Comparison of ENCODE assay signal across 8 cellular contexts in the genomic region with DNA sequence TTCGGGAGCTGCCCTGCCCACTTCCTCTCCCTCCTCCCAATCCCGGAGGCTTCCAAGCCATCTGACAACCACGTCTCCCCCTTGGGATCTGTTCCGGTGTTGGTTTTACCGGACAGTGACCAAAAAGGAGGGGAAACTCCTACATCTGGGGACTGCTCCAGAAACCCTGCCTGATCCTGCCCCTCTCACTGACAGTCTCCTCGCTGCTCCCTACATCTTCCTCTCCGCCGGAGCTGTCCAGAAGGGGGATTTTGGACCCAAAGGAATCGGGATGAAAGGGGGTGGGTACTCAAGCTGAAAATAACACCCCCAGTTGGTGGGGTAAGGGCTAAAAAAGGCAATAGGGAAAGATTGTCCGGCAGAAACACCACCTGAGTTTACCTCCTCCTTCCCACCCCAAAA. TPM values are rescaled to one million over a fixed set of nuclear protein-coding genes. Genes with fewer than 3 reads are reported as not detected.
A peak's percentile ranks its signal among the peaks of the same experiment; 100 is the strongest.
DNase-seq lines count a peak whose midpoint lies in the region; ATAC-seq, FAIRE-seq and TF ChIP-seq lines count a peak whose summit lies in the region.

No MANE protein-coding gene starts in this region.

- peaks cover 0 to 24% of the 10 kb centered on the region in 2 donors for H3K36me3 Mint-ChIP-seq in CD4-positive, alpha-beta memory T cell

- H3K4me1 Mint-ChIP-seq in CD4-positive, alpha-beta memory T cell, result peaks cover 31 to 63% (median 45%) of the 10 kb centered on the region in 4 donors

- WGBS in right cardiac atrium, result 0% methylated on average over 10 of the region's 10 CpGs
- 0 to 1% methylated on average over 10 of the region's 10 CpGs for WGBS in pancreas, 2 donors

- peak in 4 of 5 donors; percentile 12 to 27 (median 16) for DNase-seq in CD4-positive, alpha-beta memory T cell
- peak; percentile 41 to 56 for DNase-seq in HL-60 (ENCODE audit: low read depth in 1 of 2, low spot score in 1 of 2)
- peak; percentile 12 to 86 for DNase-seq in ascending aorta (ENCODE audit: low spot score in 2 of 2)
- peak; percentile 63 to 75 (median 75) for DNase-seq in right cardiac atrium
- DNase-seq in pancreas, result peak in 5 of 6 donors; percentile 26 to 59 (median 40)
- DNase-seq in NCI-H510A treated with DMSO at 0.1 percent for 48 hours (lab: John Stamatoyannopoulos, UW), result no peak

- peaks cover 50% of the 10 kb centered on the region for H3K4me1 ChIP-seq in CD4-positive, alpha-beta memory T cell (ENCODE audit: insufficient read depth, low read length)
- H3K4me1 ChIP-seq in ascending aorta, result peaks cover 0 to 17% of the 10 kb centered on the region in 2 donors
- H3K4me1 ChIP-seq in right cardiac atrium (ENCODE audit: control insufficient read depth, insufficient read depth, low read length), result peaks cover 4% of the 10 kb centered on the region
- peaks cover 5 to 12% (median 10%) of the 10 kb centered on the region in 3 donors for H3K4me1 ChIP-seq in pancreas

- H3K4me3 ChIP-seq in CD4-positive, alpha-beta memory T cell (ENCODE audit: low read length in 2 of 2), result peak overlapping the region; percentile 60 to 95
- peak overlapping the region; percentile 58 for H3K4me3 ChIP-seq in HL-60 (replicated peaks; ENCODE audit: insufficient read depth, low read length)
- peak overlapping the region; percentile 88 to 98 for H3K4me3 ChIP-seq in ascending aorta
- peak overlapping the region; percentile 99 for H3K4me3 ChIP-seq in right cardiac atrium (ENCODE audit: low read length)
- peak overlapping the region; percentile 57 to 83 (median 80) for H3K4me3 ChIP-seq in pancreas

- no peaks in the 10 kb centered on the region for H3K9me3 Mint-ChIP-seq in CD4-positive, alpha-beta memory T cell

- intact Hi-C loops in CD4-positive, alpha-beta memory T cell (cut with micrococcal nuclease), result loop anchor here (2.0 to 10.0 kb wide), 3 partner anchors 190 to 1626 kb away; a partner anchor contains a TSS
- intact Hi-C loops in ascending aorta (cut with DNase I), result loop anchor here (10.0 kb wide), 1 partner anchor 190 kb away; a partner anchor contains a TSS
- intact Hi-C loops in right cardiac atrium (cut with DNase I), result no loop called here
- intact Hi-C loops in pancreas (cut with DNase I), result no loop called here

- FAIRE-seq in pancreas (lab: Jason Lieb, UNC), result no peak

- POLR2A ChIA-PET in CD4-positive, alpha-beta memory T cell (lab: Charles Lee; ENCODE audit: partially characterized antibody), result interaction anchor here (1.8 to 2.2 kb wide), 4 partner anchors 11 to 1627 kb away, joined by 4 to 13 read pairs (median 8); a partner anchor contains a TSS

- peak overlapping the region; percentile 93 to 98 (median 98) for H3K4me3 Mint-ChIP-seq in CD4-positive, alpha-beta memory T cell

- H3K36me3 ChIP-seq in CD4-positive, alpha-beta memory T cell (ENCODE audit: insufficient read depth, low read length), result no peaks in the 10 kb centered on the region
- H3K36me3 ChIP-seq in ascending aorta, result no peaks in the 10 kb centered on the region
- H3K36me3 ChIP-seq in pancreas, result no peaks in the 10 kb centered on the region

- H3K27ac ChIP-seq in CD4-positive, alpha-beta memory T cell (ENCODE audit: low read depth, low read length), result peak overlapping the region; percentile 98
- H3K27ac ChIP-seq in HL-60 (replicated peaks) (peak overlapping the region; percentile 96), ascending aorta (peak overlapping the region; percentile 98 to 99), right cardiac atrium (ENCODE audit: low read length) (peak overlapping the region; percentile 93), pancreas (peak overlapping the region; percentile 93 to 98 (median 97))

- H3K27me3 ChIP-seq in CD4-positive, alpha-beta memory T cell (ENCODE audit: insufficient read depth, low read length), result no peaks in the 10 kb centered on the region
- H3K27me3 ChIP-seq in HL-60 (ENCODE audit: insufficient read depth, poor library complexity, severe bottlenecking), result no peaks in the 10 kb centered on the region
- no peaks in the 10 kb centered on the region for H3K27me3 ChIP-seq in ascending aorta
- no peaks in the 10 kb centered on the region for H3K27me3 ChIP-seq in right cardiac atrium (ENCODE audit: control insufficient read depth, insufficient read depth)
- H3K27me3 ChIP-seq in pancreas, result no peaks in the 10 kb centered on the region

- peak overlapping the region; percentile 96 to 99 (median 97) for H3K27ac Mint-ChIP-seq in CD4-positive, alpha-beta memory T cell

- CTCF ChIA-PET in CD4-positive, alpha-beta memory T cell (lab: Charles Lee; ENCODE audit: partially characterized antibody), result no interaction called here

- no peaks in the 10 kb centered on the region for H3K9me3 ChIP-seq in CD4-positive, alpha-beta memory T cell (ENCODE audit: control insufficient read depth in 1 of 2, low read length in 2 of 2)
- no peaks in the 10 kb centered on the region for H3K9me3 ChIP-seq in ascending aorta
- H3K9me3 ChIP-seq in right cardiac atrium (ENCODE audit: control insufficient read depth, low read length), result no peaks in the 10 kb centered on the region
- H3K9me3 ChIP-seq in pancreas, result no peaks in the 10 kb centered on the region

- ATAC-seq in right cardiac atrium (peak; percentile 77 to 86), pancreas (peak; percentile 20 to 58 (median 42)), HG03457 (IDR thresholded peaks at IDR 0.05; ENCODE audit: unreplicated experiment) (no peak)

- no peaks in the 10 kb centered on the region for H3K27me3 Mint-ChIP-seq in CD4-positive, alpha-beta memory T cell

- TF ChIP-seq CTCF in HL-60 (IDR thresholded peaks at IDR 0.05; ENCODE audit: insufficient read depth, low read length), result no peak
- TF ChIP-seq CTCF in ascending aorta (IDR thresholded peaks at IDR 0.05), result no peak
- no peak for TF ChIP-seq CTCF in pancreas (IDR thresholded peaks at IDR 0.05)

TF ChIP-seq in PFSK-1, 5 proteins besides CTCF, POLR2A, EP300 and RAD21:
- no peak for TF ChIP-seq FOXP2 (optimal IDR thresholded peaks at IDR 0.05; ENCODE audit: borderline replicate concordance, extremely low read depth, extremely low read length, insufficient read depth)
- TF ChIP-seq SIN3A (IDR thresholded peaks at IDR 0.05; ENCODE audit: borderline replicate concordance, insufficient read depth, low read length), result 0 out of 2 replicates have a peak, but pooled peaks have one; percentile 24
- peak; percentile 66 for TF ChIP-seq POLR2AphosphoS5 (IDR thresholded peaks at IDR 0.05; ENCODE audit: low read depth, low read length)
- no peak for TF ChIP-seq TAF1 (IDR thresholded peaks at IDR 0.05; ENCODE audit: borderline replicate concordance, insufficient read depth, low read length)
- TF ChIP-seq, protein P1, sequence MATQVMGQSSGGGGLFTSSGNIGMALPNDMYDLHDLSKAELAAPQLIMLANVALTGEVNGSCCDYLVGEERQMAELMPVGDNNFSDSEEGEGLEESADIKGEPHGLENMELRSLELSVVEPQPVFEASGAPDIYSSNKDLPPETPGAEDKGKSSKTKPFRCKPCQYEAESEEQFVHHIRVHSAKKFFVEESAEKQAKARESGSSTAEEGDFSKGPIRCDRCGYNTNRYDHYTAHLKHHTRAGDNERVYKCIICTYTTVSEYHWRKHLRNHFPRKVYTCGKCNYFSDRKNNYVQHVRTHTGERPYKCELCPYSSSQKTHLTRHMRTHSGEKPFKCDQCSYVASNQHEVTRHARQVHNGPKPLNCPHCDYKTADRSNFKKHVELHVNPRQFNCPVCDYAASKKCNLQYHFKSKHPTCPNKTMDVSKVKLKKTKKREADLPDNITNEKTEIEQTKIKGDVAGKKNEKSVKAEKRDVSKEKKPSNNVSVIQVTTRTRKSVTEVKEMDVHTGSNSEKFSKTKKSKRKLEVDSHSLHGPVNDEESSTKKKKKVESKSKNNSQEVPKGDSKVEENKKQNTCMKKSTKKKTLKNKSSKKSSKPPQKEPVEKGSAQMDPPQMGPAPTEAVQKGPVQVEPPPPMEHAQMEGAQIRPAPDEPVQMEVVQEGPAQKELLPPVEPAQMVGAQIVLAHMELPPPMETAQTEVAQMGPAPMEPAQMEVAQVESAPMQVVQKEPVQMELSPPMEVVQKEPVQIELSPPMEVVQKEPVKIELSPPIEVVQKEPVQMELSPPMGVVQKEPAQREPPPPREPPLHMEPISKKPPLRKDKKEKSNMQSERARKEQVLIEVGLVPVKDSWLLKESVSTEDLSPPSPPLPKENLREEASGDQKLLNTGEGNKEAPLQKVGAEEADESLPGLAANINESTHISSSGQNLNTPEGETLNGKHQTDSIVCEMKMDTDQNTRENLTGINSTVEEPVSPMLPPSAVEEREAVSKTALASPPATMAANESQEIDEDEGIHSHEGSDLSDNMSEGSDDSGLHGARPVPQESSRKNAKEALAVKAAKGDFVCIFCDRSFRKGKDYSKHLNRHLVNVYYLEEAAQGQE (IDR thresholded peaks at IDR 0.05; ENCODE audit: insufficient read depth in 1 of 2, low read depth in 2 of 2, low read length in 2 of 2), result peak in 1 of 2 experiments; percentile 34; a peak in 1 of 4 replicates

RNA-seq across cellular contexts. Expression of a gene that starts 1.5 kb away (rescaled TPM):
- 10 to 100 TPM; 40.2 to 41.3 TPM for total RNA-seq in CD4-positive, alpha-beta memory T cell
- polyA plus RNA-seq in CD4-positive, alpha-beta memory T cell, result 1 to 10 TPM; 8.1 to 10.0 TPM
- 0.64 TPM for polyA plus RNA-seq in PFSK-1 (2012; ENCODE audit: insufficient read length, low read depth)
- total RNA-seq in ascending aorta (10.1 TPM), right cardiac atrium (10 to 100 TPM; 12.2 to 16.4 (median 14.5) TPM), pancreas (10 to 100 TPM in 3 of 6 donors, 1 to 10 TPM in 3; 9.4 to 15.0 (median 10.0) TPM)
- polyA plus RNA-seq in right cardiac atrium (2.7 TPM), pancreas (1 to 10 TPM; 2.7 to 3.8 TPM)

Comparison
In these comparisons a context has a peak if more than half of its experiments do, and no peak if none do; other contexts are left out.
1. intact Hi-C loops: an anchor here in CD4-positive, alpha-beta memory T cell (2.0 to 10.0 kb wide) and ascending aorta (10.0 kb wide); none called in right cardiac atrium and pancreas.